Comparison of ENCODE assay signal across 8 cellular contexts in the genomic region with DNA sequence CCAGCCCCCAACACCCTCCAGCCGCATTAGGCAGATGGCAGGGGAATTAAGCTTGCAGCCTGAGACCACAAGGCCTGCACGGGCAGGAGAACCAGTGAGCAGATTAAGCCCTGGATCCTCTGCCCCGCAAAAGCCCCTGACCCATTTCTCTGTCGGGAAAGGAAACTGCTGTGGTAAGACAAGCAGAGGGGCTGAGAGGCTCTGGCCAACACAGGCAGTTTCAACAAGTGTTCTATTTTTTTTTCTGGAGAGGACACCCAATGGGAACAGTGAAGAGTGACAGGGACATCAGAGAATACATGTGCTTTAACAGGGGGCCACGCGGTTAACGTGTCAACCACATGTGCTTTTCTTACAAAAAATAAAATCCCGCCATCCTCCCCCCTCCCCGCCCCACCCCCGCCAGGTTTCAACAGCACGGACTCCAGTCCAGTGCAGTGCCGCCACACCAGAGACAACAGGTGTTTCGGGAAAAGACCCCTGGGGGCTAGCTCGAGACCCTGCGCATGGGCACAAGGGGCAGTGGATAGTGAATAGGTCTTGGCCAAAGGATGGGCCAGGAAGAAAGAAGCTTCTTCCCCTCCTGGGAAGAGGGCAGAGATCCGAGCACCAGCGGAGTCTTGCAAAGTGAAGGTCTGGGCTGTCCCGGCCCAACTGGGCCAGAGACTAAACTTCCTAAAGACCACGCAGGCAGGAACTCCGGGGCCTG. TPM values are rescaled to one million over a fixed set of nuclear protein-coding genes. Genes with fewer than 3 reads are reported as not detected.
A peak's percentile ranks its signal among the peaks of the same experiment; 100 is the strongest.
DNase-seq lines count a peak whose midpoint lies in the region; ATAC-seq and TF ChIP-seq lines count a peak whose summit lies in the region.

No MANE protein-coding gene starts in this region.

- no peaks in the 10 kb centered on the region; the same call in 2 of the 3 replicates for H3K36me3 Mint-ChIP-seq in GM23338 (ENCODE audit: low read depth)
- no peaks in the 10 kb centered on the region for H3K36me3 Mint-ChIP-seq in glutamatergic neuron (ENCODE audit: unreplicated experiment)
- no peaks in the 10 kb centered on the region for H3K36me3 Mint-ChIP-seq in progenitor cell of endocrine pancreas (ENCODE audit: insufficient read depth)

- no peaks in the 10 kb centered on the region; the same call in 1 of the 2 replicates for H4K20me1 ChIP-seq in GM23338 (replicated peaks; ENCODE audit: insufficient read depth)

- H3K27me3 ChIP-seq in GM23338 (ENCODE audit: insufficient read depth), result peaks cover 7% of the 10 kb centered on the region; the same call in 1 of the 2 replicates

- H3K4me3 Mint-ChIP-seq in GM23338, result peak overlapping the region; percentile 87
- peak overlapping the region; percentile 91 for H3K4me3 Mint-ChIP-seq in glutamatergic neuron (ENCODE audit: unreplicated experiment)
- H3K4me3 Mint-ChIP-seq in progenitor cell of endocrine pancreas (ENCODE audit: low read depth), result peak overlapping the region; percentile 88

- no peaks in the 10 kb centered on the region; the same call in 2 of the 3 replicates for H3K9me3 Mint-ChIP-seq in GM23338
- H3K9me3 Mint-ChIP-seq in glutamatergic neuron (ENCODE audit: unreplicated experiment), result peaks cover 2% of the 10 kb centered on the region
- H3K9me3 Mint-ChIP-seq in progenitor cell of endocrine pancreas (ENCODE audit: low read depth), result no peaks in the 10 kb centered on the region

- TF ChIP-seq CTCF in GM23338 (conservative IDR thresholded peaks at IDR 0.05; ENCODE audit: low read depth in 2 of 2) (no peak), glutamatergic neuron (IDR thresholded peaks at IDR 0.05; ENCODE audit: partially characterized antibody, unreplicated experiment) (no peak), progenitor cell of endocrine pancreas (IDR thresholded peaks at IDR 0.05; ENCODE audit: unreplicated experiment) (no peak)

- H3K79me2 ChIP-seq in GM23338 (replicated peaks; ENCODE audit: insufficient read depth), result peaks cover 46% of the 10 kb centered on the region

- peak overlapping the region; percentile 97 for H3K4me3 ChIP-seq in GM23338

- H3K27ac ChIP-seq in GM23338 (ENCODE audit: low read depth), result no peak overlapping the region

- H3K4me1 ChIP-seq in GM23338 (ENCODE audit: insufficient read depth), result peaks cover 23% of the 10 kb centered on the region

- peak overlapping the region; percentile 77 for H3K4me2 ChIP-seq in GM23338

- peak overlapping the region; percentile 86; the same call in 1 of the 2 replicates for H3K27ac Mint-ChIP-seq in GM23338
- H3K27ac Mint-ChIP-seq in glutamatergic neuron (ENCODE audit: unreplicated experiment), result peak overlapping the region; percentile 90
- peak overlapping the region; percentile 89 for H3K27ac Mint-ChIP-seq in progenitor cell of endocrine pancreas

- 0 out of 2 replicates have a peak, but pooled peaks cover 4% of the 10 kb centered on the region for H3K9me2 ChIP-seq in GM23338 (ENCODE audit: insufficient read depth)

- ATAC-seq in GM23338 (peak; percentile 58), HG03521 (IDR thresholded peaks at IDR 0.05; ENCODE audit: unreplicated experiment) (no peak)

- H3K27me3 Mint-ChIP-seq in GM23338 (ENCODE audit: insufficient read depth, low read depth, poor library complexity), result peaks cover 8% of the 10 kb centered on the region
- peaks cover 1% of the 10 kb centered on the region for H3K27me3 Mint-ChIP-seq in glutamatergic neuron (ENCODE audit: unreplicated experiment)
- peaks cover 19% of the 10 kb centered on the region for H3K27me3 Mint-ChIP-seq in progenitor cell of endocrine pancreas

- no peaks in the 10 kb centered on the region for H3F3A ChIP-seq in GM23338 (replicated peaks; ENCODE audit: low read depth)

- DNase-seq in ELF-1 (ENCODE audit: low read depth, low spot score) (peak; percentile 63), GM23338 (ENCODE audit: low spot score) (peak; percentile 30), NCI-H2171 (lab: John Stamatoyannopoulos, UW) (peak; percentile 45), glutamatergic neuron (peak; percentile 50), progenitor cell of endocrine pancreas (ENCODE audit: low spot score, unreplicated experiment) (no peak), NCI-H226 (no peak)
- DNase-seq in activated T-helper 9 cell treated with anti-CD3 and anti-CD28 coated beads, Interleukin-2, amount 50 U/mL, for 16 hours (ENCODE audit: low read depth), result peak; percentile 44

- H3K36me3 ChIP-seq in GM23338 (ENCODE audit: insufficient read depth), result no peaks in the 10 kb centered on the region

- H3K4me1 Mint-ChIP-seq in GM23338 (peaks cover 36% of the 10 kb centered on the region), glutamatergic neuron (ENCODE audit: low read depth, unreplicated experiment) (peaks cover 11% of the 10 kb centered on the region), progenitor cell of endocrine pancreas (ENCODE audit: low read depth) (peaks cover 5% of the 10 kb centered on the region)

- H2AFZ ChIP-seq in GM23338, result peak overlapping the region; percentile 97

TF ChIP-seq in GM23338, 12 proteins besides CTCF, POLR2A, EP300 and RAD21:
- TF ChIP-seq, protein P1, sequence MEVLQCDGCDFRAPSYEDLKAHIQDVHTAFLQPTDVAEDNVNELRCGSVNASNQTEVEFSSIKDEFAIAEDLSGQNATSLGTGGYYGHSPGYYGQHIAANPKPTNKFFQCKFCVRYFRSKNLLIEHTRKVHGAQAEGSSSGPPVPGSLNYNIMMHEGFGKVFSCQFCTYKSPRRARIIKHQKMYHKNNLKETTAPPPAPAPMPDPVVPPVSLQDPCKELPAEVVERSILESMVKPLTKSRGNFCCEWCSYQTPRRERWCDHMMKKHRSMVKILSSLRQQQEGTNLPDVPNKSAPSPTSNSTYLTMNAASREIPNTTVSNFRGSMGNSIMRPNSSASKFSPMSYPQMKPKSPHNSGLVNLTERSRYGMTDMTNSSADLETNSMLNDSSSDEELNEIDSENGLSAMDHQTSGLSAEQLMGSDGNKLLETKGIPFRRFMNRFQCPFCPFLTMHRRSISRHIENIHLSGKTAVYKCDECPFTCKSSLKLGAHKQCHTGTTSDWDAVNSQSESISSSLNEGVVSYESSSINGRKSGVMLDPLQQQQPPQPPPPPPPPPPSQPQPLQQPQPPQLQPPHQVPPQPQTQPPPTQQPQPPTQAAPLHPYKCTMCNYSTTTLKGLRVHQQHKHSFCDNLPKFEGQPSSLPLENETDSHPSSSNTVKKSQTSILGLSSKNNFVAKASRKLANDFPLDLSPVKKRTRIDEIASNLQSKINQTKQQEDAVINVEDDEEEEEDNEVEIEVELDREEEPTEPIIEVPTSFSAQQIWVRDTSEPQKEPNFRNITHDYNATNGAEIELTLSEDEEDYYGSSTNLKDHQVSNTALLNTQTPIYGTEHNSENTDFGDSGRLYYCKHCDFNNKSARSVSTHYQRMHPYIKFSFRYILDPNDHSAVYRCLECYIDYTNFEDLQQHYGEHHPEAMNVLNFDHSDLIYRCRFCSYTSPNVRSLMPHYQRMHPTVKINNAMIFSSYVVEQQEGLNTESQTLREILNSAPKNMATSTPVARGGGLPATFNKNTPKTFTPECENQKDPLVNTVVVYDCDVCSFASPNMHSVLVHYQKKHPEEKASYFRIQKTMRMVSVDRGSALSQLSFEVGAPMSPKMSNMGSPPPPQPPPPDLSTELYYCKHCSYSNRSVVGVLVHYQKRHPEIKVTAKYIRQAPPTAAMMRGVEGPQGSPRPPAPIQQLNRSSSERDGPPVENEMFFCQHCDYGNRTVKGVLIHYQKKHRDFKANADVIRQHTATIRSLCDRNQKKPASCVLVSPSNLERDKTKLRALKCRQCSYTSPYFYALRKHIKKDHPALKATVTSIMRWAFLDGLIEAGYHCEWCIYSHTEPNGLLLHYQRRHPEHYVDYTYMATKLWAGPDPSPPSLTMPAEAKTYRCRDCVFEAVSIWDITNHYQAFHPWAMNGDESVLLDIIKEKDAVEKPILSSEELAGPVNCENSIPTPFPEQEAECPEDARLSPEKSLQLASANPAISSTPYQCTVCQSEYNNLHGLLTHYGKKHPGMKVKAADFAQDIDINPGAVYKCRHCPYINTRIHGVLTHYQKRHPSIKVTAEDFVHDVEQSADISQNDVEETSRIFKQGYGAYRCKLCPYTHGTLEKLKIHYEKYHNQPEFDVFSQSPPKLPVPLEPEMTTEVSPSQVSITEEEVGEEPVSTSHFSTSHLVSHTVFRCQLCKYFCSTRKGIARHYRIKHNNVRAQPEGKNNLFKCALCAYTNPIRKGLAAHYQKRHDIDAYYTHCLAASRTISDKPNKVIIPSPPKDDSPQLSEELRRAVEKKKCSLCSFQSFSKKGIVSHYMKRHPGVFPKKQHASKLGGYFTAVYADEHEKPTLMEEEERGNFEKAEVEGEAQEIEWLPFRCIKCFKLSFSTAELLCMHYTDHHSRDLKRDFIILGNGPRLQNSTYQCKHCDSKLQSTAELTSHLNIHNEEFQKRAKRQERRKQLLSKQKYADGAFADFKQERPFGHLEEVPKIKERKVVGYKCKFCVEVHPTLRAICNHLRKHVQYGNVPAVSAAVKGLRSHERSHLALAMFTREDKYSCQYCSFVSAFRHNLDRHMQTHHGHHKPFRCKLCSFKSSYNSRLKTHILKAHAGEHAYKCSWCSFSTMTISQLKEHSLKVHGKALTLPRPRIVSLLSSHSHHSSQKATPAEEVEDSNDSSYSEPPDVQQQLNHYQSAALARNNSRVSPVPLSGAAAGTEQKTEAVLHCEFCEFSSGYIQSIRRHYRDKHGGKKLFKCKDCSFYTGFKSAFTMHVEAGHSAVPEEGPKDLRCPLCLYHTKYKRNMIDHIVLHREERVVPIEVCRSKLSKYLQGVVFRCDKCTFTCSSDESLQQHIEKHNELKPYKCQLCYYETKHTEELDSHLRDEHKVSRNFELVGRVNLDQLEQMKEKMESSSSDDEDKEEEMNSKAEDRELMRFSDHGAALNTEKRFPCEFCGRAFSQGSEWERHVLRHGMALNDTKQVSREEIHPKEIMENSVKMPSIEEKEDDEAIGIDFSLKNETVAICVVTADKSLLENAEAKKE (CRISPR knock-in tag; IDR thresholded peaks at IDR 0.05), result no peak

RNA-seq across cellular contexts. Expression of a gene that starts 0.8 kb away (rescaled TPM):
- 17.2 and 19.1 TPM in 2 replicates for total RNA-seq in GM23338 (2014; rRNA removed; shearing (Covaris generic))
- 3.8 and 4.5 TPM in 2 replicates for polyA plus RNA-seq in GM23338 (2016; fragmentation: Nextera tagmentation; extraction: Ambion mirVana)
- total RNA-seq in glutamatergic neuron (ENCODE audit: unreplicated experiment) (3.8 TPM), progenitor cell of endocrine pancreas (17.0 and 18.0 TPM in 2 replicates)

RNA-seq across cellular contexts. Expression of a gene that starts 32.5 kb away (rescaled TPM):
- total RNA-seq in GM23338 (2014; rRNA removed; shearing (Covaris generic)), result not detected in 2 replicates
- not detected in 2 replicates for polyA plus RNA-seq in GM23338 (2016; fragmentation: Nextera tagmentation; extraction: Ambion mirVana)
- not detected for total RNA-seq in glutamatergic neuron (ENCODE audit: unreplicated experiment)
- total RNA-seq in progenitor cell of endocrine pancreas, result not detected in 2 replicates

RNA-seq across cellular contexts. Expression of a gene that starts 51.6 kb away (rescaled TPM):
- not detected in 2 replicates for total RNA-seq in GM23338 (2014; rRNA removed; shearing (Covaris generic))
- polyA plus RNA-seq in GM23338 (2016; fragmentation: Nextera tagmentation; extraction: Ambion mirVana), result 0.10 and 0.24 TPM in 2 replicates
- total RNA-seq in glutamatergic neuron (ENCODE audit: unreplicated experiment) (not detected), progenitor cell of endocrine pancreas (not detected in 2 replicates)

Comparison
In these comparisons a context has a peak if more than half of its experiments do, and no peak if none do; other contexts are left out.
1. DNase-seq: peak in ELF-1 (single experiment), GM23338 (single experiment), NCI-H2171 (single experiment), activated T-helper 9 cell treated with anti-CD3 and anti-CD28 coated beads, Interleukin-2, amount 50 U/mL, for 16 hours (single experiment) and glutamatergic neuron (single experiment); none in progenitor cell of endocrine pancreas (single experiment) and NCI-H226 (single experiment).
2. Peak in every context shown above with its lines, with median percentiles within 50 percentile points of each other: H3K27ac Mint-ChIP-seq and H3K4me3 Mint-ChIP-seq.